1 cellular context compared by ENCODE assay signal in genomic region chr19:44914436-44915206, GRCh38.
TF ChIP-seq lines count a peak whose summit lies in the region.
"Not testable (repeated sequence)": the region's sequence is repeated elsewhere in the genome, so short reads cannot be mapped to it uniquely, and the experiment has no call there.

TSS of gene APOC1 (plus strand) at chr19:44914608. CDS start at chr19:44914892, 284 bp downstream.

TF ChIP-seq in HepG2, 621 proteins besides CTCF, POLR2A, EP300 and RAD21 (continued from another document):
- TF ChIP-seq ZNF142 (CRISPR knock-in tag; IDR thresholded peaks at IDR 0.05) (peak; percentile 43; the same call in 1 of the 2 replicates), RARA (CRISPR knock-in tag; IDR thresholded peaks at IDR 0.05) (peak; percentile 39; the same call in 1 of the 2 replicates), SP5 (CRISPR knock-in tag; IDR thresholded peaks at IDR 0.05; ENCODE audit: borderline replicate concordance, low read depth) (peak; percentile 80; the same call in 1 of the 2 replicates), SMAD1 (CRISPR knock-in tag; IDR thresholded peaks at IDR 0.05; ENCODE audit: borderline replicate concordance, low read depth) (0 out of 2 replicates have a peak, but pooled peaks have one; percentile 20), LCORL (CRISPR knock-in tag; IDR thresholded peaks at IDR 0.05) (peak; percentile 59; the same call in 1 of the 2 replicates), NFYB (CRISPR knock-in tag; IDR thresholded peaks at IDR 0.05) (peak; percentile 96), ZNF333 (CRISPR knock-in tag; IDR thresholded peaks at IDR 0.05; ENCODE audit: borderline replicate concordance) (0 out of 2 replicates have a peak, but pooled peaks have one; percentile 54), SP4 (CRISPR knock-in tag; IDR thresholded peaks at IDR 0.05) (0 out of 2 replicates have a peak, but pooled peaks have one; percentile 14), ZBTB10 (CRISPR knock-in tag; IDR thresholded peaks at IDR 0.05; ENCODE audit: borderline replicate concordance) (0 out of 2 replicates have a peak, but pooled peaks have one; percentile 22), SNAPC4 (CRISPR knock-in tag; IDR thresholded peaks at IDR 0.05) (0 out of 2 replicates have a peak, but pooled peaks have one; percentile 56), CREB1 (IDR thresholded peaks at IDR 0.05) (peak; percentile 94), CREB1 (CRISPR knock-in tag; IDR thresholded peaks at IDR 0.05) (peak; percentile 97), ZNF776 (CRISPR knock-in tag; IDR thresholded peaks at IDR 0.05) (0 out of 2 replicates have a peak, but pooled peaks have one; percentile 63), ZNF33B (CRISPR knock-in tag; IDR thresholded peaks at IDR 0.05) (0 out of 2 replicates have a peak, but pooled peaks have one; percentile 52), ZBTB37 (CRISPR knock-in tag; IDR thresholded peaks at IDR 0.05) (0 out of 2 replicates have a peak, but pooled peaks have one; percentile 40)
- TF ChIP-seq LCORL (IDR thresholded peaks at IDR 0.05), result not testable (repeated sequence)
